19 cellular contexts compared by ENCODE assay signal in genomic region chr1:201286445-201286844, GRCh38. TPM values are rescaled to one million over a fixed set of nuclear protein-coding genes. Genes with fewer than 3 reads are reported as not detected.
"Had no signal": no experiment of that assay in that cellular context is flagged by ENCODE, and none has a peak within 500 bp of the region (broad histone marks: within the 10 kb centered on the region; RNA-seq: fewer than 3 reads in every experiment).

No MANE protein-coding gene starts in this region.

- H3K9me3 Mint-ChIP-seq: activated naive CD4-positive, alpha-beta T cell treated with anti-CD3 and anti-CD28 coated beads, Interleukin-2, amount 50 U/mL, for 24 hours; activated T-cell treated with anti-CD3 and anti-CD28 coated beads, Interleukin-2, amount 50 U/mL, for 24 hours; central memory CD8-positive, alpha-beta T cell; naive thymus-derived CD8-positive, alpha-beta T cell; T-cell had no signal

- H3K36me3 ChIP-seq: heart left ventricle, left lung, neutrophil, upper lobe of left lung had no signal

- H3K4me3 Mint-ChIP-seq: activated naive CD4-positive, alpha-beta T cell treated with anti-CD3 and anti-CD28 coated beads, Interleukin-2, amount 50 U/mL, for 24 hours; activated T-cell treated with anti-CD3 and anti-CD28 coated beads, Interleukin-2, amount 50 U/mL, for 24 hours; central memory CD8-positive, alpha-beta T cell; naive thymus-derived CD8-positive, alpha-beta T cell had no signal

- DNase-seq: activated effector memory CD4-positive, alpha-beta T cell treated with anti-CD3 and anti-CD28 coated beads, Interleukin-2, amount 50 U/mL, for 16 hours; activated T-cell treated with anti-CD3 and anti-CD28 coated beads, Interleukin-2, amount 50 U/mL, for 24 hours; amygdala; body of pancreas; heart left ventricle; left lung; mucosa of descending colon; naive thymus-derived CD8-positive, alpha-beta T cell; stimulated activated CD4-positive, alpha-beta T cell treated with anti-CD3 and anti-CD28 coated beads, Interleukin-4, amount 100 ng/mL, for 4 hours; stimulated activated CD8-positive, alpha-beta memory T cell treated with anti-CD3 and anti-CD28 coated beads, Interleukin-4, amount 100 ng/mL, for 48 hours; stimulated activated naive CD4-positive, alpha-beta T cell treated with Interleukin-2 at 50 U/mL for 16 hours; substantia nigra; T-cell; T-helper 9 cell; upper lobe of left lung had no signal

- ATAC-seq: body of pancreas; heart left ventricle; left lung; mucosa of descending colon; naive thymus-derived CD8-positive, alpha-beta T cell; T-cell had no signal

- H3K9me3 ChIP-seq: body of pancreas, heart left ventricle, left lung, mucosa of descending colon, neutrophil, upper lobe of left lung had no signal

- H3K36me3 Mint-ChIP-seq: activated naive CD4-positive, alpha-beta T cell treated with anti-CD3 and anti-CD28 coated beads, Interleukin-2, amount 50 U/mL, for 24 hours; naive thymus-derived CD8-positive, alpha-beta T cell; T-cell had no signal

- H3K4me3 ChIP-seq: body of pancreas, coronary artery, heart left ventricle, left lung, mucosa of descending colon, upper lobe of left lung had no signal

- H3K27ac ChIP-seq: body of pancreas, coronary artery, heart left ventricle, left lung, neutrophil, upper lobe of left lung had no signal

- H3K27ac Mint-ChIP-seq: activated naive CD4-positive, alpha-beta T cell treated with anti-CD3 and anti-CD28 coated beads, Interleukin-2, amount 50 U/mL, for 24 hours; activated T-cell treated with anti-CD3 and anti-CD28 coated beads, Interleukin-2, amount 50 U/mL, for 24 hours; T-cell had no signal

RNA-seq across cellular contexts. Expression of gene PKP1, which starts 3.1 kb away (rescaled TPM):
- total RNA-seq: naive thymus-derived CD8-positive, alpha-beta T cell had no signal
- polyA plus RNA-seq: naive thymus-derived CD8-positive, alpha-beta T cell had no signal
